1 cellular context compared by ENCODE assay signal in genomic region chr11:2399488-2400068, GRCh38.
TF ChIP-seq lines count a peak whose summit lies in the region.

No MANE protein-coding gene starts in this region.

TF ChIP-seq in H1, 55 proteins besides CTCF, POLR2A, EP300 and RAD21:
- TF ChIP-seq GABPA (IDR thresholded peaks at IDR 0.05; ENCODE audit: borderline replicate concordance, insufficient read depth, low read length) (no peak), YY1 (IDR thresholded peaks at IDR 0.05; ENCODE audit: low read depth, low read length) (peak; percentile 52; the same call in 1 of the 2 replicates)
- TF ChIP-seq, protein P1, sequence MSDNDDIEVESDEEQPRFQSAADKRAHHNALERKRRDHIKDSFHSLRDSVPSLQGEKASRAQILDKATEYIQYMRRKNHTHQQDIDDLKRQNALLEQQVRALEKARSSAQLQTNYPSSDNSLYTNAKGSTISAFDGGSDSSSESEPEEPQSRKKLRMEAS (IDR thresholded peaks at IDR 0.05), result peak; percentile 32; the same call in 1 of the 2 replicates
